ENCODE assay signal across 8 cellular contexts in the genomic region with DNA sequence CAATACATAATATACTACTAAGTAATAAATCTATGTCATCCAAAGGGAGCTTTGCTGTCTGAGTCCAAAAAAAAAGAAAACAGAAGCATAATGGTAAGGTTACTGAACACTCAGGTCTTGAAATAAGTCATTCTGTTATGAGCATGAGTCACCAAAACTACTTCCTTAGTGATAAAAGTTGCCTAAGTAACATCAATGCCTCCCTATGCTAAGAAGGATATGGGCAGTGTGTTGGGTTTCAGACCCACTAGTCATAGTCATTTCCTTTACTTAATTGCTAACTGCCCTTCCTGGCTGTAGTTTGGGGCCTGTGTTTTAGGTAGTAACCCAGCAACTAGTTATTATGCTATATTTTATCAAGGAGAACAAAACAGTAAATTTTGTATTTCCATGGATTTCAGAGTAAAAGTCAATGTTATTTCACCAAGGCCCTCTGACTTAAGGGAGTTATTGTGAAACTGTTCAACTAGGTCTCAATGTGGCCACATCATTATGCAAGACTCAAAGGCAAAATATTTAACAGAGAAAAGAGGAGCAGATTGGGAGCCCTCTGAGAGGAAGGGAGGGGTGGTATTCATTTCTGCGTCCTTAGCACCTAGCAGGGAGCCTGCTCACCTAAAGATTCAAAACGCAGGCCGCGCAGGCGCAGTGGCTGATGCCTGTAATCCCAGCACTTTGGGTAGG. TPM values are rescaled to one million over a fixed set of nuclear protein-coding genes. Genes with fewer than 3 reads are reported as not detected.
DNase-seq lines count a peak whose midpoint lies in the region; ATAC-seq and TF ChIP-seq lines count a peak whose summit lies in the region.

No MANE protein-coding gene starts in this region.

- H3K4me1 ChIP-seq in body of pancreas (no peaks in the 10 kb centered on the region), liver (ENCODE audit: control insufficient read depth in 4 of 4, insufficient read depth in 4 of 4, low read length in 3 of 4) (no peaks in the 10 kb centered on the region), aorta (ENCODE audit: control insufficient read depth in 1 of 2, insufficient read depth in 2 of 2, low read length in 2 of 2) (peaks cover 0 to 4% of the 10 kb centered on the region in 2 donors)

- peak in 1 of 7 experiments; percentile 1 for TF ChIP-seq CTCF in body of pancreas (IDR thresholded peaks at IDR 0.05)
- no peak for TF ChIP-seq CTCF in liver (IDR thresholded peaks at IDR 0.05; ENCODE audit: low read depth, low read length, missing input control)

- TF ChIP-seq RAD21 in liver (IDR thresholded peaks at IDR 0.05), result no peak

- ATAC-seq in HG02588 (IDR thresholded peaks at IDR 0.05; ENCODE audit: unreplicated experiment) (peak; percentile 100), body of pancreas (peak; percentile 81), aorta (ENCODE audit: low FRiP score) (peak; percentile 92)

- intact Hi-C loops in body of pancreas (cut with DNase I), result no loop called here
- intact Hi-C loops in aorta (cut with DNase I), result loop anchor here (1.0 to 5.0 kb wide), 3 partner anchors 14 to 139 kb away; no protein-coding TSS in a partner anchor

- H3K4me3 ChIP-seq in body of pancreas (no peak overlapping the region), liver (ENCODE audit: low read depth in 1 of 3, low read length in 3 of 3) (no peak overlapping the region), aorta (ENCODE audit: low read length in 2 of 2) (no peak overlapping the region)

- 87 to 90% methylated on average over 5 of the region's 5 CpGs for WGBS in body of pancreas, 2 donors
- WGBS in liver, result 76% methylated on average over 5 of the region's 5 CpGs
- WGBS in aorta, 2 donors, result 79 to 88% methylated on average over 5 of the region's 5 CpGs

- H3K9ac ChIP-seq in liver (ENCODE audit: low read depth in 1 of 2, low read length in 2 of 2), result no peak overlapping the region

- no peak for TF ChIP-seq POLR2A in body of pancreas (IDR thresholded peaks at IDR 0.05)

- H3K27me3 ChIP-seq in body of pancreas (no peaks in the 10 kb centered on the region), liver (ENCODE audit: control insufficient read depth in 4 of 4, insufficient read depth in 4 of 4, low read length in 3 of 4) (no peaks in the 10 kb centered on the region), aorta (ENCODE audit: control insufficient read depth in 1 of 2, insufficient read depth in 2 of 2, low read length in 1 of 2) (no peaks in the 10 kb centered on the region)

- H3K9me3 ChIP-seq in body of pancreas (no peaks in the 10 kb centered on the region), liver (ENCODE audit: control insufficient read depth in 4 of 4, low read length in 3 of 4) (no peaks in the 10 kb centered on the region), aorta (ENCODE audit: control insufficient read depth, low read length) (no peaks in the 10 kb centered on the region)

- DNase-seq in activated CD4-positive, alpha-beta T cell treated with anti-CD3 and anti-CD28 coated beads for 48 hours, result peak; percentile 28
- DNase-seq in activated CD4-positive, alpha-beta T cell treated with anti-CD3 and anti-CD28 coated beads for 1 hour, result no peak
- DNase-seq in NCI-H226 (peak; percentile 97), body of pancreas (peak in 1 of 4 donors; percentile 36), aorta (no peak)
- no peak for DNase-seq in stimulated activated CD8-positive, alpha-beta memory T cell treated with anti-CD3 and anti-CD28 coated beads, Interleukin-4, amount 100 ng/mL, for 48 hours

- H3K27ac ChIP-seq in body of pancreas (peak overlapping the region in 2 of 4 donors; percentile 46 to 69), liver (ENCODE audit: low read depth in 1 of 2, low read length in 2 of 2) (peak overlapping the region; percentile 43 to 61), aorta (ENCODE audit: low read depth in 1 of 2, low read length in 2 of 2) (peak overlapping the region; percentile 80 to 100)

- H3K36me3 ChIP-seq in body of pancreas (replicated peaks in 1 of 2; ENCODE audit: insufficient read depth in 1 of 2, low read depth in 2 of 2) (no peaks in the 10 kb centered on the region), liver (ENCODE audit: control insufficient read depth in 4 of 4, insufficient read depth in 3 of 4, low read depth in 1 of 4, low read length in 3 of 4) (no peaks in the 10 kb centered on the region), aorta (ENCODE audit: control insufficient read depth in 1 of 2, insufficient read depth in 2 of 2, low read length in 1 of 2) (no peaks in the 10 kb centered on the region)

TF ChIP-seq in liver, 16 proteins besides CTCF, POLR2A, EP300 and RAD21:
- TF ChIP-seq HNF4A (conservative IDR thresholded peaks at IDR 0.05) (no peak), JUND (IDR thresholded peaks at IDR 0.05) (peak; percentile 67 to 73), FOXA1 (IDR thresholded peaks at IDR 0.05) (no peak), TAF1 (conservative IDR thresholded peaks at IDR 0.05) (no peak), SP1 (IDR thresholded peaks at IDR 0.05) (no peak)
- TF ChIP-seq, protein P1, sequence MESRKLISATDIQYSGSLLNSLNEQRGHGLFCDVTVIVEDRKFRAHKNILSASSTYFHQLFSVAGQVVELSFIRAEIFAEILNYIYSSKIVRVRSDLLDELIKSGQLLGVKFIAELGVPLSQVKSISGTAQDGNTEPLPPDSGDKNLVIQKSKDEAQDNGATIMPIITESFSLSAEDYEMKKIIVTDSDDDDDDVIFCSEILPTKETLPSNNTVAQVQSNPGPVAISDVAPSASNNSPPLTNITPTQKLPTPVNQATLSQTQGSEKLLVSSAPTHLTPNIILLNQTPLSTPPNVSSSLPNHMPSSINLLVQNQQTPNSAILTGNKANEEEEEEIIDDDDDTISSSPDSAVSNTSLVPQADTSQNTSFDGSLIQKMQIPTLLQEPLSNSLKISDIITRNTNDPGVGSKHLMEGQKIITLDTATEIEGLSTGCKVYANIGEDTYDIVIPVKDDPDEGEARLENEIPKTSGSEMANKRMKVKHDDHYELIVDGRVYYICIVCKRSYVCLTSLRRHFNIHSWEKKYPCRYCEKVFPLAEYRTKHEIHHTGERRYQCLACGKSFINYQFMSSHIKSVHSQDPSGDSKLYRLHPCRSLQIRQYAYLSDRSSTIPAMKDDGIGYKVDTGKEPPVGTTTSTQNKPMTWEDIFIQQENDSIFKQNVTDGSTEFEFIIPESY (IDR thresholded peaks at IDR 0.05), result no peak

RNA-seq across cellular contexts. Expression of a gene that starts 11.7 kb away (rescaled TPM):
- total RNA-seq in body of pancreas (1,000 to 10,000 TPM in 1 of 2 donors, 100 to 1,000 TPM in 1; 539 to 1,025 TPM), liver (100 to 1,000 TPM in 1 of 2 donors, 10 to 100 TPM in 1; 78.1 to 212 TPM), aorta (1,000 to 10,000 TPM; 3,936 to 5,947 TPM)
- polyA plus RNA-seq in liver (100 to 1,000 TPM in 1 of 2 donors, 10 to 100 TPM in 1; 42.5 to 123 TPM), aorta (1,000 to 10,000 TPM; 2,428 to 5,138 TPM)

RNA-seq across cellular contexts. Expression of a gene that starts 14.9 kb away (rescaled TPM):
- total RNA-seq in body of pancreas (1 to 10 TPM; 7.3 to 7.5 TPM), liver (1 to 10 TPM; 1.7 to 2.4 TPM), aorta (10 to 100 TPM; 13.4 to 15.2 TPM)
- polyA plus RNA-seq in liver (under 1 TPM; 0.38 to 0.43 TPM), aorta (1 to 10 TPM; 4.8 to 5.2 TPM)

Comparison
In these comparisons a context has a peak if more than half of its experiments do, and no peak if none do; other contexts are left out.
1. DNase-seq: peak in activated CD4-positive, alpha-beta T cell treated with anti-CD3 and anti-CD28 coated beads for 48 hours (single experiment) and NCI-H226 (single experiment); none in activated CD4-positive, alpha-beta T cell treated with anti-CD3 and anti-CD28 coated beads for 1 hour (single experiment), aorta (0 of 2) and stimulated activated CD8-positive, alpha-beta memory T cell treated with anti-CD3 and anti-CD28 coated beads, Interleukin-4, amount 100 ng/mL, for 48 hours (single experiment).
2. Peak in every context shown above with its lines, with median percentiles within 50 percentile points of each other: ATAC-seq.